ENCODE assay signal across 8 cellular contexts in the genomic region with DNA sequence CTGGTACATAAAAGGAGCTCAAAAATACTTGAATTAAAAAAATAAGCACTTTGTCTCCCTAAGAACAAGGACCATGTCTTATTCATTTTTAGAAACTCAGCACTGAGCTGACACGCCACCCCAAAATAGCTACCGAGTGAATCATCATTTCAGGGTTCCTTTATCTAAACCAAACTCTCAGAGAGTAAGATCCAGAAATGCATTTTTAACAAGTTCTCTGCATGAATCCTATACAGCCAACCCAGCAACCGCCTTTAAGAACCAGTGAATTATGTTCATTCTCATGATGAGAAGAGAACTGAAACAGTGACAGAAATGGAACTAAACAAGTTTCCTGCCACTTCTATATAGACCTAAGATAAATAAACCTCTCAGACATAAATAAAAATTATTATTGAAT. TPM values are rescaled to one million over a fixed set of nuclear protein-coding genes. Genes with fewer than 3 reads are reported as not detected.
DNase-seq lines count a peak whose midpoint lies in the region; ATAC-seq and TF ChIP-seq lines count a peak whose summit lies in the region.

No MANE protein-coding gene starts in this region.

- ATAC-seq in SK-N-SH treated with all-trans-retinoic acid at 6 μM for 48 hours (no peak; the same call in 2 of the 3 replicates), GM21576 (IDR thresholded peaks at IDR 0.05; ENCODE audit: unreplicated experiment) (peak; percentile 86), HG03575 (IDR thresholded peaks at IDR 0.05; ENCODE audit: extremely low read depth, insufficient number of reproducible peaks, low FRiP score, unreplicated experiment) (peak; percentile 51)
- ATAC-seq in effector memory CD8-positive, alpha-beta T cell (replicated peaks): no peak

- in situ Hi-C loops in G401 (cut with HindIII; ENCODE audit: low sequenced_read_pairs): no loop called here

- H3K27ac Mint-ChIP-seq in effector memory CD8-positive, alpha-beta T cell: no peak overlapping the region

- H3K4me2 ChIP-seq in SK-N-SH: 0 out of 2 replicates have a peak overlapping the region, but pooled peaks have one; percentile 1

- H3K4me1 ChIP-seq in SK-N-SH (ENCODE audit: control insufficient read depth in 1 of 2, insufficient read depth in 2 of 2, low read depth in 1 of 2, low read length in 1 of 2): peaks cover 0 to 6% of the 10 kb centered on the region in 2 experiments; a peak in 2 of 4 replicates

- H3K4me3 ChIP-seq in SK-N-SH (ENCODE audit: low read depth in 2 of 2, low read length in 1 of 2): no peak overlapping the region

- no peaks in the 10 kb centered on the region for H4K20me1 ChIP-seq in SK-N-SH (ENCODE audit: insufficient read depth)

- H3K9ac ChIP-seq in SK-N-SH: no peak overlapping the region

- H3K27me3 Mint-ChIP-seq in effector memory CD8-positive, alpha-beta T cell: no peaks in the 10 kb centered on the region

- TF ChIP-seq RAD21 in SK-N-SH (IDR thresholded peaks at IDR 0.05; ENCODE audit: low read length): no peak

- peaks cover 67% of the 10 kb centered on the region for H3K79me2 ChIP-seq in SK-N-SH (ENCODE audit: insufficient read depth)

- no peaks in the 10 kb centered on the region for H3K27me3 ChIP-seq in SK-N-SH (ENCODE audit: insufficient read depth)

- H3F3A ChIP-seq in SK-N-SH (replicated peaks; ENCODE audit: insufficient read depth): peaks cover 5% of the 10 kb centered on the region

- DNase-seq in SK-N-SH (no peak), middle frontal gyrus (ENCODE audit: extremely low spot score, low spot score) (peak; percentile 73), COLO668 (lab: John Stamatoyannopoulos, UW; ENCODE audit: unreplicated experiment) (no peak), G401 (ENCODE audit: low spot score) (no peak)
- no peak for DNase-seq in effector memory CD8-positive, alpha-beta T cell

- H3K36me3 Mint-ChIP-seq in effector memory CD8-positive, alpha-beta T cell (ENCODE audit: insufficient read depth): peaks cover 3% of the 10 kb centered on the region

- no peak overlapping the region for H3K4me3 Mint-ChIP-seq in effector memory CD8-positive, alpha-beta T cell

- no peaks in the 10 kb centered on the region for H3K9me3 Mint-ChIP-seq in effector memory CD8-positive, alpha-beta T cell

- no peaks in the 10 kb centered on the region for H3K9me3 ChIP-seq in SK-N-SH

- no peaks in the 10 kb centered on the region for H3K9me2 ChIP-seq in SK-N-SH

- peaks cover 4 to 15% of the 10 kb centered on the region in 2 experiments for H3K36me3 ChIP-seq in SK-N-SH (replicated peaks in 1 of 2; ENCODE audit: control insufficient read depth in 1 of 2, insufficient read depth in 2 of 2, low read length in 1 of 2)

- TF ChIP-seq CTCF in SK-N-SH (IDR thresholded peaks at IDR 0.05): no peak

- 91% methylated on average over 3 of the region's 3 CpGs for WGBS in SK-N-SH (ENCODE audit: low lambda C conversion rate)

- CTCF ChIA-PET in SK-N-SH (lab: Yijun Ruan, JAX): interaction anchor here (1.8 kb wide), 1 partner anchor 148 kb away, joined by 5 read pairs; no protein-coding TSS in a partner anchor

- H3K4me1 Mint-ChIP-seq in effector memory CD8-positive, alpha-beta T cell (ENCODE audit: low read depth in 2 of 2): peaks cover 2 to 16% of the 10 kb centered on the region in 2 donors

- TF ChIP-seq EP300 in SK-N-SH (IDR thresholded peaks at IDR 0.05; ENCODE audit: borderline replicate concordance in 1 of 2, low read depth in 1 of 2, low read length in 1 of 2): no peak

- H3K27ac ChIP-seq in SK-N-SH (ENCODE audit: low read depth in 2 of 2, low read length in 1 of 2): no peak overlapping the region

- H2AFZ ChIP-seq in SK-N-SH (ENCODE audit: low read depth): no peak overlapping the region

- POLR2A ChIA-PET in SK-N-SH (lab: Yijun Ruan, JAX): no interaction called here

TF ChIP-seq in SK-N-SH, 30 proteins besides CTCF, POLR2A, EP300 and RAD21 (continues in another document):
- TF ChIP-seq RXRA (IDR thresholded peaks at IDR 0.05; ENCODE audit: borderline replicate concordance, low read depth) (no peak), NFIC (IDR thresholded peaks at IDR 0.05; ENCODE audit: borderline replicate concordance) (no peak), FOXJ3 (CRISPR knock-in tag; IDR thresholded peaks at IDR 0.05) (no peak), SMC3 (IDR thresholded peaks at IDR 0.05; ENCODE audit: low read depth, low read length) (no peak), CHD2 (IDR thresholded peaks at IDR 0.05; ENCODE audit: low read length, partially characterized antibody) (no peak), JUND (IDR thresholded peaks at IDR 0.05) (no peak), TCF12 (IDR thresholded peaks at IDR 0.05) (no peak), NRF1 (IDR thresholded peaks at IDR 0.05; ENCODE audit: low read depth, low read length) (no peak), POLR2AphosphoS5 (IDR thresholded peaks at IDR 0.05; ENCODE audit: low read depth, low read length) (no peak), TEAD4 (IDR thresholded peaks at IDR 0.05; ENCODE audit: borderline replicate concordance, insufficient read depth) (no peak), SIN3A (IDR thresholded peaks at IDR 0.05; ENCODE audit: borderline replicate concordance, low read depth, low read length) (no peak), EZH2phosphoT487 (IDR thresholded peaks at IDR 0.05; ENCODE audit: borderline replicate concordance, low read depth) (no peak), TAF1 (IDR thresholded peaks at IDR 0.05; ENCODE audit: borderline replicate concordance, low read depth, low read length) (no peak), RCOR1 (IDR thresholded peaks at IDR 0.05; ENCODE audit: low read length) (no peak), MXI1 (IDR thresholded peaks at IDR 0.05; ENCODE audit: low read depth, low read length) (no peak), GABPA (IDR thresholded peaks at IDR 0.05; ENCODE audit: low read depth) (no peak), ELF1 (IDR thresholded peaks at IDR 0.05) (no peak)
- TF ChIP-seq, protein P1, sequence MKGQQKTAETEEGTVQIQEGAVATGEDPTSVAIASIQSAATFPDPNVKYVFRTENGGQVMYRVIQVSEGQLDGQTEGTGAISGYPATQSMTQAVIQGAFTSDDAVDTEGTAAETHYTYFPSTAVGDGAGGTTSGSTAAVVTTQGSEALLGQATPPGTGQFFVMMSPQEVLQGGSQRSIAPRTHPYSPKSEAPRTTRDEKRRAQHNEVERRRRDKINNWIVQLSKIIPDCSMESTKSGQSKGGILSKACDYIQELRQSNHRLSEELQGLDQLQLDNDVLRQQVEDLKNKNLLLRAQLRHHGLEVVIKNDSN (IDR thresholded peaks at IDR 0.05; ENCODE audit: borderline replicate concordance, low read depth): no peak

TF ChIP-seq in SK-N-SH treated with all-trans-retinoic acid at 6 μM for 48 hours, 23 proteins besides CTCF, POLR2A, EP300 and RAD21:
- TF ChIP-seq CSDC2 (CRISPR knock-in tag; IDR thresholded peaks at IDR 0.05) (no peak), ZNF70 (CRISPR knock-in tag; IDR thresholded peaks at IDR 0.05) (no peak), BACH2 (CRISPR knock-in tag; IDR thresholded peaks at IDR 0.05; ENCODE audit: borderline replicate concordance) (no peak), ZNF565 (CRISPR knock-in tag; conservative IDR thresholded peaks at IDR 0.05; ENCODE audit: low read depth) (no peak), ZFP30 (CRISPR knock-in tag; IDR thresholded peaks at IDR 0.05) (no peak)
- TF ChIP-seq, protein P2, sequence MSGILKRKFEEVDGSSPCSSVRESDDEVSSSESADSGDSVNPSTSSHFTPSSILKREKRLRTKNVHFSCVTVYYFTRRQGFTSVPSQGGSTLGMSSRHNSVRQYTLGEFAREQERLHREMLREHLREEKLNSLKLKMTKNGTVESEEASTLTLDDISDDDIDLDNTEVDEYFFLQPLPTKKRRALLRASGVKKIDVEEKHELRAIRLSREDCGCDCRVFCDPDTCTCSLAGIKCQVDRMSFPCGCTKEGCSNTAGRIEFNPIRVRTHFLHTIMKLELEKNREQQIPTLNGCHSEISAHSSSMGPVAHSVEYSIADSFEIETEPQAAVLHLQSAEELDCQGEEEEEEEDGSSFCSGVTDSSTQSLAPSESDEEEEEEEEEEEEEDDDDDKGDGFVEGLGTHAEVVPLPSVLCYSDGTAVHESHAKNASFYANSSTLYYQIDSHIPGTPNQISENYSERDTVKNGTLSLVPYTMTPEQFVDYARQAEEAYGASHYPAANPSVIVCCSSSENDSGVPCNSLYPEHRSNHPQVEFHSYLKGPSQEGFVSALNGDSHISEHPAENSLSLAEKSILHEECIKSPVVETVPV (CRISPR knock-in tag; IDR thresholded peaks at IDR 0.05): no peak

RNA-seq across cellular contexts. Expression of a gene that starts 8.7 kb away (rescaled TPM):
- 3.5 TPM in 2 replicates for polyA plus RNA-seq in SK-N-SH (2012; rRNA removed)
- polyA plus RNA-seq in SK-N-SH (2012; cell fraction: cytosol; rRNA removed): 4.9 and 7.4 TPM in 2 replicates
- polyA plus RNA-seq in SK-N-SH (2012; cell fraction: nucleus; rRNA removed): 1.8 and 2.1 TPM in 2 replicates
- total RNA-seq in G401 (2014; rRNA removed; shearing (Covaris generic)): 19.6 and 20.6 TPM in 2 replicates

Comparison
In these comparisons a context has a peak if more than half of its experiments do, and no peak if none do; other contexts are left out.
1. ATAC-seq: peak in GM21576 (single experiment) and HG03575 (single experiment); none in SK-N-SH treated with all-trans-retinoic acid at 6 μM for 48 hours (single experiment) and effector memory CD8-positive, alpha-beta T cell (single experiment).